Comparison of ENCODE assay signal across 26 cellular contexts in genomic region chr11:31947051-31947450, GRCh38.
"Had no signal": no experiment of that assay in that cellular context is flagged by ENCODE, and none has a peak within 500 bp of the region (broad histone marks: within the 10 kb centered on the region; RNA-seq: fewer than 3 reads in every experiment).

No MANE protein-coding gene starts in this region.

- H3K27ac ChIP-seq: adrenal gland, body of pancreas, foreskin keratinocyte, gastrocnemius medialis had no signal

- FAIRE-seq: colon had no signal

- DNase-seq: activated CD4-positive, alpha-beta memory T cell treated with anti-CD3 and anti-CD28 coated beads for 36 hours; activated CD4-positive, alpha-beta T cell treated with anti-CD3 and anti-CD28 coated beads for 36 hours; activated CD4-positive, alpha-beta T cell treated with anti-CD3 and anti-CD28 coated beads, Interleukin-2, amount 10 ng/mL, durations not matched to agents 24 days and 14 days; activated CD4-positive, CD25-positive, alpha-beta regulatory T cell; activated CD4-positive, CD25-positive, alpha-beta regulatory T cell treated with anti-CD3 and anti-CD28 coated beads, Interleukin-2, amount 50 U/mL, for 72 hours; activated CD8-positive, alpha-beta memory T cell treated with anti-CD3 and anti-CD28 coated beads, Interleukin-2, amount 10 ng/mL, durations not matched to agents 7 days and 5 days; activated CD8-positive, alpha-beta memory T cell treated with anti-CD3 and anti-CD28 coated beads, Interleukin-2, amount 50 U/mL, for 4 hours; activated CD8-positive, alpha-beta T cell treated with anti-CD3 and anti-CD28 coated beads, Interleukin-2, amount 10 ng/mL, durations not matched to agents 7 days and 5 days; activated effector memory CD4-positive, alpha-beta T cell treated with anti-CD3 and anti-CD28 coated beads, Interleukin-2, amount 50 U/mL, for 16 hours; activated naive CD4-positive, alpha-beta T cell treated with anti-CD3 and anti-CD28 coated beads for 36 hours; activated naive CD8-positive, alpha-beta T cell treated with anti-CD3 and anti-CD28 coated beads for 36 hours; activated naive CD8-positive, alpha-beta T cell treated with anti-CD3 and anti-CD28 coated beads, Interleukin-2, amount 50 U/mL, for 24 hours; activated T-cell treated with anti-CD3 and anti-CD28 coated beads, Interleukin-2, amount 50 U/mL, for 1 hour; activated T-cell treated with anti-CD3 and anti-CD28 coated beads, Interleukin-2, amount 50 U/mL, for 48 hours; adrenal gland; amygdala; aorta; body of pancreas; caudate nucleus; effector CD8-positive, alpha-beta T cell; foreskin keratinocyte; gastrocnemius medialis; glutamatergic neuron; T-helper 2 cell had no signal

- H3K4me1 ChIP-seq: adrenal gland, body of pancreas, foreskin keratinocyte, gastrocnemius medialis had no signal

- H3K27me3 ChIP-seq: adrenal gland, body of pancreas, gastrocnemius medialis had no signal

- H3K9me3 ChIP-seq: adrenal gland, body of pancreas, gastrocnemius medialis had no signal

- ATAC-seq: activated CD4-positive, alpha-beta T cell treated with anti-CD3 and anti-CD28 coated beads for 36 hours; activated CD8-positive, alpha-beta memory T cell treated with anti-CD3 and anti-CD28 coated beads, Interleukin-2, amount 10 ng/mL, durations not matched to agents 7 days and 5 days; activated CD8-positive, alpha-beta T cell treated with anti-CD3 and anti-CD28 coated beads, Interleukin-2, amount 10 ng/mL, durations not matched to agents 7 days and 5 days; activated naive CD8-positive, alpha-beta T cell treated with anti-CD3 and anti-CD28 coated beads, Interleukin-2, amount 50 U/mL, for 24 hours; body of pancreas; esophagus mucosa; foreskin keratinocyte; gastrocnemius medialis had no signal

- H3K36me3 ChIP-seq: adrenal gland, gastrocnemius medialis had no signal

- H3K4me3 ChIP-seq: adrenal gland, body of pancreas, gastrocnemius medialis had no signal
